30 cellular contexts compared by ENCODE assay signal in genomic region chr1:51859333-51859732, GRCh38.
"Had no signal": no experiment of that assay in that cellular context is flagged by ENCODE, and none has a peak within 500 bp of the region (broad histone marks: within the 10 kb centered on the region; RNA-seq: fewer than 3 reads in every experiment).

No MANE protein-coding gene starts in this region.

- H3K27ac Mint-ChIP-seq: activated CD8-positive, alpha-beta T cell treated with anti-CD3 and anti-CD28 coated beads for 36 hours; activated naive CD4-positive, alpha-beta T cell treated with anti-CD3 and anti-CD28 coated beads, Interleukin-2, amount 50 U/mL, for 24 hours; activated naive CD8-positive, alpha-beta T cell treated with anti-CD3 and anti-CD28 coated beads, Interleukin-2, amount 50 U/mL, for 24 hours; activated T-helper 17 cell treated with anti-CD3 and anti-CD28 coated beads, Interleukin-2, amount 50 U/mL, for 72 hours; progenitor cell of endocrine pancreas; stimulated activated naive B cell treated with anti-CD40 and anti-IgM and Interleukin-4, amounts not matched to agents 10 μg/mL and 1 μg/mL and 100 μg/mL, for 72 hours; T-helper 17 cell had no signal

- H3K9me3 Mint-ChIP-seq: activated CD8-positive, alpha-beta T cell treated with anti-CD3 and anti-CD28 coated beads for 36 hours; activated naive CD4-positive, alpha-beta T cell treated with anti-CD3 and anti-CD28 coated beads, Interleukin-2, amount 50 U/mL, for 24 hours; activated naive CD8-positive, alpha-beta T cell treated with anti-CD3 and anti-CD28 coated beads, Interleukin-2, amount 50 U/mL, for 24 hours; activated T-cell treated with anti-CD3 and anti-CD28 coated beads, Interleukin-2, amount 50 U/mL, for 4 hours; activated T-helper 17 cell treated with anti-CD3 and anti-CD28 coated beads, Interleukin-2, amount 50 U/mL, for 72 hours; naive thymus-derived CD4-positive, alpha-beta T cell; stimulated activated naive B cell treated with anti-CD40 and anti-IgM and Interleukin-4, amounts not matched to agents 10 μg/mL and 1 μg/mL and 100 μg/mL, for 72 hours had no signal

- H3K4me1 ChIP-seq: sigmoid colon, stomach had no signal

- H3K27me3 ChIP-seq: heart left ventricle, ovary, sigmoid colon, stomach, suprapubic skin, tibial artery had no signal

- DNase-seq: activated CD4-positive, alpha-beta T cell treated with anti-CD3 and anti-CD28 coated beads, Interleukin-2, amount 50 U/mL, for 1 hour; activated CD4-positive, CD25-positive, alpha-beta regulatory T cell treated with anti-CD3 and anti-CD28 coated beads, Interleukin-2, amount 50 U/mL, for 72 hours; activated CD8-positive, alpha-beta T cell treated with anti-CD3 and anti-CD28 coated beads for 36 hours; activated gamma-delta T cell treated with Interleukin-2 at 50 U/mL for 16 hours; activated naive CD8-positive, alpha-beta T cell treated with anti-CD3 and anti-CD28 coated beads, Interleukin-2, amount 50 U/mL, for 24 hours; activated T-cell treated with anti-CD3 and anti-CD28 coated beads, Interleukin-2, amount 50 U/mL, for 4 hours; amygdala; caudate nucleus; heart left ventricle; hypothalamus; left ventricle myocardium inferior; naive thymus-derived CD4-positive, alpha-beta T cell; ovary; retina; sigmoid colon; stimulated activated CD4-positive, alpha-beta T cell treated with anti-CD3 and anti-CD28 coated beads, Interleukin-1b, Interleukin-23, amount 100 ng/mL, for 48 hours; stimulated activated CD4-positive, alpha-beta T cell treated with anti-CD3 and anti-CD28 coated beads, Interleukin-4, amount 100 ng/mL, for 4 hours; stimulated activated CD8-positive, alpha-beta memory T cell treated with anti-CD3 and anti-CD28 coated beads, Interleukin-4, amount 100 ng/mL, for 48 hours; stimulated activated naive B cell treated with anti-CD40 and anti-IgM and Interleukin-4, amounts not matched to agents 10 μg/mL and 1 μg/mL and 100 μg/mL, for 72 hours; stomach; T-helper 17 cell; T1000; tibial artery; WERI-Rb-1 had no signal

- H3K4me3 Mint-ChIP-seq: activated CD8-positive, alpha-beta T cell treated with anti-CD3 and anti-CD28 coated beads for 36 hours; activated naive CD4-positive, alpha-beta T cell treated with anti-CD3 and anti-CD28 coated beads, Interleukin-2, amount 50 U/mL, for 24 hours; activated naive CD8-positive, alpha-beta T cell treated with anti-CD3 and anti-CD28 coated beads, Interleukin-2, amount 50 U/mL, for 24 hours; activated T-cell treated with anti-CD3 and anti-CD28 coated beads, Interleukin-2, amount 50 U/mL, for 4 hours; activated T-helper 17 cell treated with anti-CD3 and anti-CD28 coated beads, Interleukin-2, amount 50 U/mL, for 72 hours; naive thymus-derived CD4-positive, alpha-beta T cell; stimulated activated naive B cell treated with anti-CD40 and anti-IgM and Interleukin-4, amounts not matched to agents 10 μg/mL and 1 μg/mL and 100 μg/mL, for 72 hours; T-helper 17 cell had no signal

- H3K36me3 ChIP-seq: ovary, sigmoid colon had no signal

- H3K4me3 ChIP-seq: heart left ventricle, left ventricle myocardium inferior, lung, ovary, sigmoid colon, smooth muscle cell, stomach, suprapubic skin, tibial artery had no signal

- H3K27ac ChIP-seq: heart left ventricle, left ventricle myocardium inferior, ovary, sigmoid colon, stomach, suprapubic skin, tibial artery, WERI-Rb-1 had no signal

- H3K9me3 ChIP-seq: heart left ventricle, left ventricle myocardium inferior, ovary, sigmoid colon, stomach, suprapubic skin, tibial artery had no signal

- H3K27me3 Mint-ChIP-seq: activated CD8-positive, alpha-beta T cell treated with anti-CD3 and anti-CD28 coated beads for 36 hours; activated naive CD4-positive, alpha-beta T cell treated with anti-CD3 and anti-CD28 coated beads, Interleukin-2, amount 50 U/mL, for 24 hours; activated naive CD8-positive, alpha-beta T cell treated with anti-CD3 and anti-CD28 coated beads, Interleukin-2, amount 50 U/mL, for 24 hours; activated T-helper 17 cell treated with anti-CD3 and anti-CD28 coated beads, Interleukin-2, amount 50 U/mL, for 72 hours; naive thymus-derived CD4-positive, alpha-beta T cell; progenitor cell of endocrine pancreas; stimulated activated naive B cell treated with anti-CD40 and anti-IgM and Interleukin-4, amounts not matched to agents 10 μg/mL and 1 μg/mL and 100 μg/mL, for 72 hours; T-helper 17 cell had no signal

- ATAC-seq: activated CD8-positive, alpha-beta T cell treated with anti-CD3 and anti-CD28 coated beads for 36 hours; activated naive CD8-positive, alpha-beta T cell treated with anti-CD3 and anti-CD28 coated beads, Interleukin-2, amount 50 U/mL, for 24 hours; activated T-cell treated with anti-CD3 and anti-CD28 coated beads, Interleukin-2, amount 50 U/mL, for 4 hours; activated T-helper 17 cell treated with anti-CD3 and anti-CD28 coated beads, Interleukin-2, amount 50 U/mL, for 72 hours; heart left ventricle; naive thymus-derived CD4-positive, alpha-beta T cell; stimulated activated naive B cell treated with anti-CD40 and anti-IgM and Interleukin-4, amounts not matched to agents 10 μg/mL and 1 μg/mL and 100 μg/mL, for 72 hours; T-helper 17 cell had no signal

- H3K4me2 ChIP-seq: smooth muscle cell had no signal
